In genomic region chr10:80081026-80081425, GRCh38 we compare ENCODE assay signal across 22 cellular contexts. TPM values are rescaled to one million over a fixed set of nuclear protein-coding genes. Genes with fewer than 3 reads are reported as not detected.
"Had no signal": no experiment of that assay in that cellular context is flagged by ENCODE, and none has a peak within 500 bp of the region (broad histone marks: within the 10 kb centered on the region; RNA-seq: fewer than 3 reads in every experiment).

No MANE protein-coding gene starts in this region.

- H3K4me3 ChIP-seq: breast epithelium had no signal

- H3K9me3 Mint-ChIP-seq: activated CD4-positive, alpha-beta memory T cell treated with anti-CD3 and anti-CD28 coated beads for 36 hours; activated CD4-positive, alpha-beta T cell treated with anti-CD3 and anti-CD28 coated beads, Interleukin-2, amount 10 ng/mL, durations not matched to agents 7 days and 5 days; activated naive CD4-positive, alpha-beta T cell treated with anti-CD3 and anti-CD28 coated beads, Interleukin-2, amount 50 U/mL, for 24 hours; activated T-cell treated with anti-CD3 and anti-CD28 coated beads, Interleukin-2, amount 50 U/mL, for 4 hours; T-cell had no signal

- H3K27me3 Mint-ChIP-seq: activated CD4-positive, alpha-beta memory T cell treated with anti-CD3 and anti-CD28 coated beads for 36 hours; activated CD4-positive, alpha-beta T cell treated with anti-CD3 and anti-CD28 coated beads, Interleukin-2, amount 10 ng/mL, durations not matched to agents 7 days and 5 days; activated naive CD4-positive, alpha-beta T cell treated with anti-CD3 and anti-CD28 coated beads, Interleukin-2, amount 50 U/mL, for 24 hours; T-cell had no signal

- H3K36me3 ChIP-seq: breast epithelium had no signal

- H3K4me3 Mint-ChIP-seq: activated CD4-positive, alpha-beta memory T cell treated with anti-CD3 and anti-CD28 coated beads for 36 hours; activated naive CD4-positive, alpha-beta T cell treated with anti-CD3 and anti-CD28 coated beads, Interleukin-2, amount 50 U/mL, for 24 hours had no signal

- H3K27ac ChIP-seq: breast epithelium, VCaP had no signal

- DNase-seq: activated CD4-positive, alpha-beta memory T cell treated with anti-CD3 and anti-CD28 coated beads for 36 hours; activated CD4-positive, alpha-beta T cell treated with anti-CD3 and anti-CD28 coated beads, Interleukin-2, amount 10 ng/mL, durations not matched to agents 7 days and 5 days; activated CD4-positive, CD25-positive, alpha-beta regulatory T cell; activated CD8-positive, alpha-beta memory T cell treated with anti-CD3 and anti-CD28 coated beads for 24 hours; activated T-cell treated with anti-CD3 and anti-CD28 coated beads, Interleukin-2, amount 50 U/mL, for 4 hours; aorta; caudate nucleus; Kasumi-1; KBM-7; NCI-H1105 treated with DMSO at 0.1 percent for 48 hours; NCI-H1436 treated with DMSO at 0.1 percent for 48 hours; NCI-H187; NCI-H2081; NCI-H510A treated with DMSO at 0.1 percent for 48 hours; NCI-H69; SIG-M5; T-cell; T-helper 2 cell; T1000 had no signal

- H3K4me1 ChIP-seq: breast epithelium had no signal

- H3K27me3 ChIP-seq: breast epithelium had no signal

- H3K9me3 ChIP-seq: breast epithelium had no signal

- H3K27ac Mint-ChIP-seq: activated CD4-positive, alpha-beta memory T cell treated with anti-CD3 and anti-CD28 coated beads for 36 hours; activated CD4-positive, alpha-beta T cell treated with anti-CD3 and anti-CD28 coated beads, Interleukin-2, amount 10 ng/mL, durations not matched to agents 7 days and 5 days; activated naive CD4-positive, alpha-beta T cell treated with anti-CD3 and anti-CD28 coated beads, Interleukin-2, amount 50 U/mL, for 24 hours; T-cell had no signal

RNA-seq across cellular contexts. Expression of gene PLAC9, which starts 51.5 kb away (rescaled TPM):
- total RNA-seq: activated CD4-positive, alpha-beta memory T cell treated with anti-CD3 and anti-CD28 coated beads for 36 hours; activated CD4-positive, alpha-beta T cell treated with anti-CD3 and anti-CD28 coated beads, Interleukin-2, amount 10 ng/mL, durations not matched to agents 7 days and 5 days; activated T-cell treated with anti-CD3 and anti-CD28 coated beads, Interleukin-2, amount 50 U/mL, for 4 hours; T-cell had no signal
